ENCODE assay signal across 18 cellular contexts in genomic region chr12:53504004-53504920, GRCh38. TPM values are rescaled to one million over a fixed set of nuclear protein-coding genes. Genes with fewer than 3 reads are reported as not detected.
DNase-seq lines count a peak whose midpoint lies in the region; ATAC-seq and TF ChIP-seq lines count a peak whose summit lies in the region.
"Had no signal": no experiment of that assay in that cellular context is flagged by ENCODE, and none has a peak within 500 bp of the region (broad histone marks: within the 10 kb centered on the region; RNA-seq: fewer than 3 reads in every experiment).

No MANE protein-coding gene starts in this region.

- H3K27me3 ChIP-seq in ascending aorta = no peaks in the 10 kb centered on the region
- no peaks in the 10 kb centered on the region for H3K27me3 ChIP-seq in mesenchymal stem cell (ENCODE audit: control insufficient read depth in 1 of 2, insufficient read depth in 1 of 2, low read length in 2 of 2)
- no peaks in the 10 kb centered on the region for H3K27me3 ChIP-seq in tibial artery
- H3K27me3 ChIP-seq: heart right ventricle had no signal

- H3K23ac ChIP-seq in mesenchymal stem cell (ENCODE audit: low read length in 2 of 2) = no peak overlapping the region

- H3K14ac ChIP-seq in mesenchymal stem cell (ENCODE audit: low read length in 2 of 2) = no peak overlapping the region

- H4K91ac ChIP-seq in mesenchymal stem cell (ENCODE audit: low read length) = no peak overlapping the region

- 88% methylated on average over 12 of the region's 14 CpGs for WGBS in mesenchymal stem cell

- H3K27ac Mint-ChIP-seq in activated T-cell treated with anti-CD3 and anti-CD28 coated beads, Interleukin-2, amount 50 U/mL, for 24 hours = peak overlapping the region; percentile 68
- no peak overlapping the region for H3K27ac Mint-ChIP-seq in T-helper 2 cell treated with Interferon-gamma antibody and Interleukin-4, amounts not matched to agents 5 μg/mL and 100 μg/mL, for 36 hours

- H2BK120ac ChIP-seq in mesenchymal stem cell (ENCODE audit: low read depth, low read length) = no peak overlapping the region

- H3K4me1 ChIP-seq in ascending aorta (peaks cover 31 to 48% of the 10 kb centered on the region in 2 donors), mesenchymal stem cell (ENCODE audit: control insufficient read depth, insufficient read depth, low read depth, low read length) (peaks cover 21% of the 10 kb centered on the region), tibial artery (peaks cover 2 to 69% (median 62%) of the 10 kb centered on the region in 4 donors)

- peaks cover 52% of the 10 kb centered on the region for H3K36me3 Mint-ChIP-seq in activated T-cell treated with anti-CD3 and anti-CD28 coated beads, Interleukin-2, amount 50 U/mL, for 24 hours (ENCODE audit: low read depth)
- peaks cover 10% of the 10 kb centered on the region for H3K36me3 Mint-ChIP-seq in activated T-cell treated with anti-CD3 and anti-CD28 coated beads, Interleukin-2, amount 50 U/mL, for 4 hours (ENCODE audit: insufficient read depth)
- H3K36me3 Mint-ChIP-seq in T-helper 2 cell treated with Interferon-gamma antibody and Interleukin-4, amounts not matched to agents 5 μg/mL and 100 μg/mL, for 36 hours (ENCODE audit: low read depth) = peaks cover 11% of the 10 kb centered on the region

- no peak overlapping the region for H3K18ac ChIP-seq in mesenchymal stem cell (ENCODE audit: low read depth in 1 of 2, low read length in 2 of 2)

- peaks cover 36% of the 10 kb centered on the region for H3K79me1 ChIP-seq in mesenchymal stem cell (replicated peaks; ENCODE audit: low read length, poor library complexity, severe bottlenecking)

- TF ChIP-seq CTCF in ascending aorta (IDR thresholded peaks at IDR 0.05) (no peak), tibial artery (IDR thresholded peaks at IDR 0.05) (no peak)

- intact Hi-C loops in ascending aorta (cut with DNase I) = loop anchor here (2.0 to 5.0 kb wide), 2 partner anchors 183 to 457 kb away; partner anchors contain the start of gene AAAS
- intact Hi-C loops in tibial artery (cut with DNase I; ENCODE audit: low total_unique reads) = no loop called here

- peak overlapping the region; percentile 100 for H3K9ac ChIP-seq in mesenchymal stem cell (ENCODE audit: low read length)

- H3K9me3 Mint-ChIP-seq in activated T-cell treated with anti-CD3 and anti-CD28 coated beads, Interleukin-2, amount 50 U/mL, for 24 hours = no peaks in the 10 kb centered on the region
- no peaks in the 10 kb centered on the region for H3K9me3 Mint-ChIP-seq in activated T-cell treated with anti-CD3 and anti-CD28 coated beads, Interleukin-2, amount 50 U/mL, for 4 hours
- no peaks in the 10 kb centered on the region for H3K9me3 Mint-ChIP-seq in T-helper 2 cell treated with Interferon-gamma antibody and Interleukin-4, amounts not matched to agents 5 μg/mL and 100 μg/mL, for 36 hours

- no peak for ATAC-seq in activated T-cell treated with anti-CD3 and anti-CD28 coated beads, Interleukin-2, amount 50 U/mL, for 4 hours
- ATAC-seq: A549, heart right ventricle had no signal

- peaks cover 38% of the 10 kb centered on the region for H3K4me1 Mint-ChIP-seq in activated T-cell treated with anti-CD3 and anti-CD28 coated beads, Interleukin-2, amount 50 U/mL, for 24 hours (ENCODE audit: low read depth)
- peaks cover 26% of the 10 kb centered on the region for H3K4me1 Mint-ChIP-seq in activated T-cell treated with anti-CD3 and anti-CD28 coated beads, Interleukin-2, amount 50 U/mL, for 4 hours (ENCODE audit: low read depth)
- peaks cover 20% of the 10 kb centered on the region for H3K4me1 Mint-ChIP-seq in T-helper 2 cell treated with Interferon-gamma antibody and Interleukin-4, amounts not matched to agents 5 μg/mL and 100 μg/mL, for 36 hours (ENCODE audit: low read depth)

- DNase-seq in activated T-cell treated with anti-CD3 and anti-CD28 coated beads, Interleukin-2, amount 50 U/mL, for 24 hours = no peak
- no peak for DNase-seq in activated T-cell treated with anti-CD3 and anti-CD28 coated beads, Interleukin-2, amount 50 U/mL, for 4 hours
- DNase-seq in ascending aorta (ENCODE audit: low spot score in 2 of 2) (peak in 1 of 2 donors; percentile 63), mesenchymal stem cell (no peak), tibial artery (peak in 1 of 2 donors; percentile 38), NOMO-1 (lab: John Stamatoyannopoulos, UW; ENCODE audit: unreplicated experiment in 2 of 2) (no peak), NCI-H1436 (lab: John Stamatoyannopoulos, UW) (no peak)
- DNase-seq in T-helper 2 cell treated with Interferon-gamma antibody and Interleukin-4, amounts not matched to agents 5 μg/mL and 100 μg/mL, for 36 hours (ENCODE audit: low spot score) = no peak
- DNase-seq: activated CD4-positive, alpha-beta T cell treated with anti-CD3 and anti-CD28 coated beads, Interleukin-2, amount 50 U/mL, for 4 hours; activated naive CD4-positive, alpha-beta T cell; central memory CD4-positive, alpha-beta T cell; COR-L47; heart right ventricle; kidney glomerular epithelial cell; NCI-H2081 treated with DMSO at 0.1 percent for 48 hours; NCI-H82 had no signal

- peaks cover 2 to 16% of the 10 kb centered on the region in 2 donors for H3K36me3 ChIP-seq in ascending aorta
- H3K36me3 ChIP-seq in mesenchymal stem cell (ENCODE audit: control insufficient read depth in 1 of 2, insufficient read depth in 2 of 2, low read depth in 1 of 2, low read length in 2 of 2) = peaks cover 48 to 56% of the 10 kb centered on the region in 2 experiments
- peaks cover 0 to 34% (median 8%) of the 10 kb centered on the region in 3 donors for H3K36me3 ChIP-seq in tibial artery

- no peak overlapping the region for H3K4ac ChIP-seq in mesenchymal stem cell (ENCODE audit: low read depth in 1 of 2, low read length in 2 of 2)

- H3K4me3 ChIP-seq in ascending aorta (no peak overlapping the region), mesenchymal stem cell (ENCODE audit: insufficient read depth in 1 of 2, low read depth in 1 of 2, low read length in 2 of 2) (no peak overlapping the region), tibial artery (no peak overlapping the region)
- H3K4me3 ChIP-seq: A549, heart right ventricle had no signal

- H3K9me3 ChIP-seq in ascending aorta = no peaks in the 10 kb centered on the region
- H3K9me3 ChIP-seq in mesenchymal stem cell (ENCODE audit: control insufficient read depth, low read length) = no peaks in the 10 kb centered on the region
- no peaks in the 10 kb centered on the region for H3K9me3 ChIP-seq in tibial artery
- H3K9me3 ChIP-seq: A549, heart right ventricle had no signal

- no peaks in the 10 kb centered on the region for H3K27me3 Mint-ChIP-seq in activated T-cell treated with anti-CD3 and anti-CD28 coated beads, Interleukin-2, amount 50 U/mL, for 24 hours
- H3K27me3 Mint-ChIP-seq in activated T-cell treated with anti-CD3 and anti-CD28 coated beads, Interleukin-2, amount 50 U/mL, for 4 hours (ENCODE audit: low read depth) = no peaks in the 10 kb centered on the region
- H3K27me3 Mint-ChIP-seq in T-helper 2 cell treated with Interferon-gamma antibody and Interleukin-4, amounts not matched to agents 5 μg/mL and 100 μg/mL, for 36 hours (ENCODE audit: low read depth) = no peaks in the 10 kb centered on the region

- no peak overlapping the region for H2AK5ac ChIP-seq in mesenchymal stem cell (ENCODE audit: low read length, severe bottlenecking)

- H2BK15ac ChIP-seq in mesenchymal stem cell (ENCODE audit: low read depth, poor library complexity, severe bottlenecking) = no peak overlapping the region

- H2BK5ac ChIP-seq in mesenchymal stem cell (ENCODE audit: low read depth, low read length, poor library complexity, severe bottlenecking) = no peak overlapping the region

- H3K27ac ChIP-seq in ascending aorta = peak overlapping the region; percentile 94 to 98
- no peak overlapping the region for H3K27ac ChIP-seq in mesenchymal stem cell (ENCODE audit: low read length, poor library complexity, severe bottlenecking)
- peak overlapping the region; percentile 96 to 98 for H3K27ac ChIP-seq in tibial artery

- no peak overlapping the region for H2BK12ac ChIP-seq in mesenchymal stem cell (ENCODE audit: low read length in 2 of 2)

- no peak overlapping the region for H3K4me2 ChIP-seq in mesenchymal stem cell (ENCODE audit: low read length, poor library complexity, severe bottlenecking)
- H3K4me2 ChIP-seq: A549 had no signal

- no peak overlapping the region for H2AFZ ChIP-seq in mesenchymal stem cell (ENCODE audit: low read depth, low read length)

- no peak overlapping the region for H4K8ac ChIP-seq in mesenchymal stem cell (ENCODE audit: low read length)

- H3K4me3 Mint-ChIP-seq in activated T-cell treated with anti-CD3 and anti-CD28 coated beads, Interleukin-2, amount 50 U/mL, for 24 hours = no peak overlapping the region
- H3K4me3 Mint-ChIP-seq in activated T-cell treated with anti-CD3 and anti-CD28 coated beads, Interleukin-2, amount 50 U/mL, for 4 hours = no peak overlapping the region
- no peak overlapping the region for H3K4me3 Mint-ChIP-seq in T-helper 2 cell treated with Interferon-gamma antibody and Interleukin-4, amounts not matched to agents 5 μg/mL and 100 μg/mL, for 36 hours

RNA-seq across cellular contexts. Expression of gene NPFF, which starts 3.0 kb away (rescaled TPM):
- total RNA-seq in activated T-cell treated with anti-CD3 and anti-CD28 coated beads, Interleukin-2, amount 50 U/mL, for 4 hours = not detected
- total RNA-seq in ascending aorta = 2.8 TPM
- 0.25 TPM for polyA plus RNA-seq in mesenchymal stem cell (2013, experiment 1 of 2)
- polyA plus RNA-seq in mesenchymal stem cell (2013, experiment 2 of 2) = 0.67 TPM
- total RNA-seq: heart right ventricle, urinary bladder had no signal
- polyA plus RNA-seq: heart right ventricle, urinary bladder had no signal

RNA-seq across cellular contexts. Expression of gene TARBP2, which starts 3.2 kb away (rescaled TPM):
- 10 to 100 TPM; 62.6 to 71.4 (median 64.3) TPM for total RNA-seq in activated T-cell treated with anti-CD3 and anti-CD28 coated beads, Interleukin-2, amount 50 U/mL, for 4 hours
- total RNA-seq in ascending aorta = 32.9 TPM
- polyA plus RNA-seq in mesenchymal stem cell (2013, experiment 1 of 2) = 22.2 TPM
- 24.9 TPM for polyA plus RNA-seq in mesenchymal stem cell (2013, experiment 2 of 2)

RNA-seq across cellular contexts. Expression of gene MAP3K12, which starts 5.0 kb away (rescaled TPM):
- total RNA-seq in activated T-cell treated with anti-CD3 and anti-CD28 coated beads, Interleukin-2, amount 50 U/mL, for 4 hours = 1 to 10 TPM; 6.5 to 8.4 (median 7.7) TPM
- 20.8 TPM for total RNA-seq in ascending aorta
- 59.4 TPM for polyA plus RNA-seq in mesenchymal stem cell (2013, experiment 1 of 2)
- 61.3 TPM for polyA plus RNA-seq in mesenchymal stem cell (2013, experiment 2 of 2)

RNA-seq across cellular contexts. Expression of gene PCBP2, which starts 52.4 kb away (rescaled TPM):
- 1,000 to 10,000 TPM; 1,031 to 1,084 (median 1,084) TPM for total RNA-seq in activated T-cell treated with anti-CD3 and anti-CD28 coated beads, Interleukin-2, amount 50 U/mL, for 4 hours
- 354 TPM for total RNA-seq in ascending aorta
- polyA plus RNA-seq in mesenchymal stem cell (2013, experiment 1 of 2) = 467 TPM
- 455 TPM for polyA plus RNA-seq in mesenchymal stem cell (2013, experiment 2 of 2)
